1 cellular context compared by ENCODE assay signal in the genomic region with DNA sequence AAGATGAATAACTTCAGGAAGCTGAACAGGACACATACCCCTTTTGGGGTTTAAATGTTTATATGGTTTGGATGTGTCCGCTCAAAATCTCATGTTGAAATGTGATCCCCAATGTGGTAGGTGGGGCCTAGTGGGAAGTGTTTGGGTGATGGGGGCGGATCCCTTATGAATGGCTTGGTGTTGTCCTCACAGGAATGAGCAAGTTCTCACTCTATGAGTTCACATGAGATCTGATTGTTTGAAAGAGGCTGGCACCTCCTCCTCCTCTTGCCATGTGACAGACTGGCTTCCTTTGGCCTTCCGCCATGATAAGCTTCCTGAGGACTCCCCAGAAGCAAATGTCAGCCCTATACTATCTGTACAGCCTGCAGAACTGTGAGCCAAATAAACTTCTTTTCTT.
TF ChIP-seq lines count a peak whose summit lies in the region.

No MANE protein-coding gene starts in this region.

TF ChIP-seq in GM23338, 12 proteins besides CTCF, POLR2A, EP300 and RAD21:
- TF ChIP-seq, protein P1, sequence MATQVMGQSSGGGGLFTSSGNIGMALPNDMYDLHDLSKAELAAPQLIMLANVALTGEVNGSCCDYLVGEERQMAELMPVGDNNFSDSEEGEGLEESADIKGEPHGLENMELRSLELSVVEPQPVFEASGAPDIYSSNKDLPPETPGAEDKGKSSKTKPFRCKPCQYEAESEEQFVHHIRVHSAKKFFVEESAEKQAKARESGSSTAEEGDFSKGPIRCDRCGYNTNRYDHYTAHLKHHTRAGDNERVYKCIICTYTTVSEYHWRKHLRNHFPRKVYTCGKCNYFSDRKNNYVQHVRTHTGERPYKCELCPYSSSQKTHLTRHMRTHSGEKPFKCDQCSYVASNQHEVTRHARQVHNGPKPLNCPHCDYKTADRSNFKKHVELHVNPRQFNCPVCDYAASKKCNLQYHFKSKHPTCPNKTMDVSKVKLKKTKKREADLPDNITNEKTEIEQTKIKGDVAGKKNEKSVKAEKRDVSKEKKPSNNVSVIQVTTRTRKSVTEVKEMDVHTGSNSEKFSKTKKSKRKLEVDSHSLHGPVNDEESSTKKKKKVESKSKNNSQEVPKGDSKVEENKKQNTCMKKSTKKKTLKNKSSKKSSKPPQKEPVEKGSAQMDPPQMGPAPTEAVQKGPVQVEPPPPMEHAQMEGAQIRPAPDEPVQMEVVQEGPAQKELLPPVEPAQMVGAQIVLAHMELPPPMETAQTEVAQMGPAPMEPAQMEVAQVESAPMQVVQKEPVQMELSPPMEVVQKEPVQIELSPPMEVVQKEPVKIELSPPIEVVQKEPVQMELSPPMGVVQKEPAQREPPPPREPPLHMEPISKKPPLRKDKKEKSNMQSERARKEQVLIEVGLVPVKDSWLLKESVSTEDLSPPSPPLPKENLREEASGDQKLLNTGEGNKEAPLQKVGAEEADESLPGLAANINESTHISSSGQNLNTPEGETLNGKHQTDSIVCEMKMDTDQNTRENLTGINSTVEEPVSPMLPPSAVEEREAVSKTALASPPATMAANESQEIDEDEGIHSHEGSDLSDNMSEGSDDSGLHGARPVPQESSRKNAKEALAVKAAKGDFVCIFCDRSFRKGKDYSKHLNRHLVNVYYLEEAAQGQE (IDR thresholded peaks at IDR 0.05; ENCODE audit: unreplicated experiment) = no peak
- TF ChIP-seq CREB1 (CRISPR knock-in tag; IDR thresholded peaks at IDR 0.05; ENCODE audit: low read depth) = no peak
- no peak for TF ChIP-seq ZNF114 (CRISPR knock-in tag; IDR thresholded peaks at IDR 0.05)
- TF ChIP-seq ZNF331 (CRISPR knock-in tag; IDR thresholded peaks at IDR 0.05; ENCODE audit: low read depth) = no peak
- TF ChIP-seq, protein P2, sequence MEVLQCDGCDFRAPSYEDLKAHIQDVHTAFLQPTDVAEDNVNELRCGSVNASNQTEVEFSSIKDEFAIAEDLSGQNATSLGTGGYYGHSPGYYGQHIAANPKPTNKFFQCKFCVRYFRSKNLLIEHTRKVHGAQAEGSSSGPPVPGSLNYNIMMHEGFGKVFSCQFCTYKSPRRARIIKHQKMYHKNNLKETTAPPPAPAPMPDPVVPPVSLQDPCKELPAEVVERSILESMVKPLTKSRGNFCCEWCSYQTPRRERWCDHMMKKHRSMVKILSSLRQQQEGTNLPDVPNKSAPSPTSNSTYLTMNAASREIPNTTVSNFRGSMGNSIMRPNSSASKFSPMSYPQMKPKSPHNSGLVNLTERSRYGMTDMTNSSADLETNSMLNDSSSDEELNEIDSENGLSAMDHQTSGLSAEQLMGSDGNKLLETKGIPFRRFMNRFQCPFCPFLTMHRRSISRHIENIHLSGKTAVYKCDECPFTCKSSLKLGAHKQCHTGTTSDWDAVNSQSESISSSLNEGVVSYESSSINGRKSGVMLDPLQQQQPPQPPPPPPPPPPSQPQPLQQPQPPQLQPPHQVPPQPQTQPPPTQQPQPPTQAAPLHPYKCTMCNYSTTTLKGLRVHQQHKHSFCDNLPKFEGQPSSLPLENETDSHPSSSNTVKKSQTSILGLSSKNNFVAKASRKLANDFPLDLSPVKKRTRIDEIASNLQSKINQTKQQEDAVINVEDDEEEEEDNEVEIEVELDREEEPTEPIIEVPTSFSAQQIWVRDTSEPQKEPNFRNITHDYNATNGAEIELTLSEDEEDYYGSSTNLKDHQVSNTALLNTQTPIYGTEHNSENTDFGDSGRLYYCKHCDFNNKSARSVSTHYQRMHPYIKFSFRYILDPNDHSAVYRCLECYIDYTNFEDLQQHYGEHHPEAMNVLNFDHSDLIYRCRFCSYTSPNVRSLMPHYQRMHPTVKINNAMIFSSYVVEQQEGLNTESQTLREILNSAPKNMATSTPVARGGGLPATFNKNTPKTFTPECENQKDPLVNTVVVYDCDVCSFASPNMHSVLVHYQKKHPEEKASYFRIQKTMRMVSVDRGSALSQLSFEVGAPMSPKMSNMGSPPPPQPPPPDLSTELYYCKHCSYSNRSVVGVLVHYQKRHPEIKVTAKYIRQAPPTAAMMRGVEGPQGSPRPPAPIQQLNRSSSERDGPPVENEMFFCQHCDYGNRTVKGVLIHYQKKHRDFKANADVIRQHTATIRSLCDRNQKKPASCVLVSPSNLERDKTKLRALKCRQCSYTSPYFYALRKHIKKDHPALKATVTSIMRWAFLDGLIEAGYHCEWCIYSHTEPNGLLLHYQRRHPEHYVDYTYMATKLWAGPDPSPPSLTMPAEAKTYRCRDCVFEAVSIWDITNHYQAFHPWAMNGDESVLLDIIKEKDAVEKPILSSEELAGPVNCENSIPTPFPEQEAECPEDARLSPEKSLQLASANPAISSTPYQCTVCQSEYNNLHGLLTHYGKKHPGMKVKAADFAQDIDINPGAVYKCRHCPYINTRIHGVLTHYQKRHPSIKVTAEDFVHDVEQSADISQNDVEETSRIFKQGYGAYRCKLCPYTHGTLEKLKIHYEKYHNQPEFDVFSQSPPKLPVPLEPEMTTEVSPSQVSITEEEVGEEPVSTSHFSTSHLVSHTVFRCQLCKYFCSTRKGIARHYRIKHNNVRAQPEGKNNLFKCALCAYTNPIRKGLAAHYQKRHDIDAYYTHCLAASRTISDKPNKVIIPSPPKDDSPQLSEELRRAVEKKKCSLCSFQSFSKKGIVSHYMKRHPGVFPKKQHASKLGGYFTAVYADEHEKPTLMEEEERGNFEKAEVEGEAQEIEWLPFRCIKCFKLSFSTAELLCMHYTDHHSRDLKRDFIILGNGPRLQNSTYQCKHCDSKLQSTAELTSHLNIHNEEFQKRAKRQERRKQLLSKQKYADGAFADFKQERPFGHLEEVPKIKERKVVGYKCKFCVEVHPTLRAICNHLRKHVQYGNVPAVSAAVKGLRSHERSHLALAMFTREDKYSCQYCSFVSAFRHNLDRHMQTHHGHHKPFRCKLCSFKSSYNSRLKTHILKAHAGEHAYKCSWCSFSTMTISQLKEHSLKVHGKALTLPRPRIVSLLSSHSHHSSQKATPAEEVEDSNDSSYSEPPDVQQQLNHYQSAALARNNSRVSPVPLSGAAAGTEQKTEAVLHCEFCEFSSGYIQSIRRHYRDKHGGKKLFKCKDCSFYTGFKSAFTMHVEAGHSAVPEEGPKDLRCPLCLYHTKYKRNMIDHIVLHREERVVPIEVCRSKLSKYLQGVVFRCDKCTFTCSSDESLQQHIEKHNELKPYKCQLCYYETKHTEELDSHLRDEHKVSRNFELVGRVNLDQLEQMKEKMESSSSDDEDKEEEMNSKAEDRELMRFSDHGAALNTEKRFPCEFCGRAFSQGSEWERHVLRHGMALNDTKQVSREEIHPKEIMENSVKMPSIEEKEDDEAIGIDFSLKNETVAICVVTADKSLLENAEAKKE (CRISPR knock-in tag; IDR thresholded peaks at IDR 0.05) = no peak
- TF ChIP-seq POLR2AphosphoS5 (IDR thresholded peaks at IDR 0.05; ENCODE audit: low read depth) = no peak
- TF ChIP-seq NANOG (IDR thresholded peaks at IDR 0.05; ENCODE audit: borderline replicate concordance) = no peak
- no peak for TF ChIP-seq STAT1 (IDR thresholded peaks at IDR 0.05; ENCODE audit: unreplicated experiment)
- TF ChIP-seq EZH2phosphoT487 (IDR thresholded peaks at IDR 0.05; ENCODE audit: unreplicated experiment) = no peak
- TF ChIP-seq JUNB (IDR thresholded peaks at IDR 0.05; ENCODE audit: unreplicated experiment) = no peak
- TF ChIP-seq, protein P3, sequence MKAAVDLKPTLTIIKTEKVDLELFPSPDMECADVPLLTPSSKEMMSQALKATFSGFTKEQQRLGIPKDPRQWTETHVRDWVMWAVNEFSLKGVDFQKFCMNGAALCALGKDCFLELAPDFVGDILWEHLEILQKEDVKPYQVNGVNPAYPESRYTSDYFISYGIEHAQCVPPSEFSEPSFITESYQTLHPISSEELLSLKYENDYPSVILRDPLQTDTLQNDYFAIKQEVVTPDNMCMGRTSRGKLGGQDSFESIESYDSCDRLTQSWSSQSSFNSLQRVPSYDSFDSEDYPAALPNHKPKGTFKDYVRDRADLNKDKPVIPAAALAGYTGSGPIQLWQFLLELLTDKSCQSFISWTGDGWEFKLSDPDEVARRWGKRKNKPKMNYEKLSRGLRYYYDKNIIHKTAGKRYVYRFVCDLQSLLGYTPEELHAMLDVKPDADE (IDR thresholded peaks at IDR 0.05) = no peak
- TF ChIP-seq EZH2 (IDR thresholded peaks at IDR 0.05; ENCODE audit: low read depth, unreplicated experiment) = no peak
